In genomic region chr5:14235872-14236271, GRCh38 we compare ENCODE assay signal across 27 cellular contexts.
DNase-seq lines count a peak whose midpoint lies in the region; ATAC-seq and TF ChIP-seq lines count a peak whose summit lies in the region.
"Had no signal": no experiment of that assay in that cellular context is flagged by ENCODE, and none has a peak within 500 bp of the region (broad histone marks: within the 10 kb centered on the region; RNA-seq: fewer than 3 reads in every experiment).

No MANE protein-coding gene starts in this region.

- in situ Hi-C loops in GM23248 (cut with MboI): no loop called here

- H3K27ac Mint-ChIP-seq in mesothelial cell of epicardium: no peak overlapping the region
- H3K27ac Mint-ChIP-seq: activated CD8-positive, alpha-beta T cell treated with anti-CD3 and anti-CD28 coated beads for 36 hours; activated naive CD8-positive, alpha-beta T cell treated with anti-CD3 and anti-CD28 coated beads, Interleukin-2, amount 10 ng/mL, durations not matched to agents 7 days and 5 days; nephron had no signal

- H3K4me3 ChIP-seq in GM23248 (no peak overlapping the region), RWPE2 (ENCODE audit: severe bottlenecking) (no peak overlapping the region), thyroid gland (replicated peaks in 1 of 3) (no peak overlapping the region)
- H3K4me3 ChIP-seq: A549, MG63, ovary, Peyer's patch, vagina had no signal

- H3K4me1 ChIP-seq in GM23248 (ENCODE audit: insufficient read depth) (peaks cover 92% of the 10 kb centered on the region), RWPE2 (ENCODE audit: insufficient read depth, poor library complexity, severe bottlenecking) (peaks cover 62% of the 10 kb centered on the region), thyroid gland (peaks cover 0 to 13% of the 10 kb centered on the region in 2 donors)

- H3K4me2 ChIP-seq in GM23248 (ENCODE audit: unreplicated experiment): no peak overlapping the region
- H3K4me2 ChIP-seq: A549 had no signal

- WGBS in GM23248 (ENCODE audit: low coverage in 1 of 2, low lambda C conversion rate in 2 of 2, missing lambda C conversion rate in 2 of 2), 2 experiments: 74 to 75% methylated on average over 4 of the region's 4 CpGs
- 79 to 90% methylated on average over 4 of the region's 4 CpGs for WGBS in thyroid gland, 2 donors

- H2AFZ ChIP-seq in GM23248: no peak overlapping the region

- no peak for TF ChIP-seq POLR2A in thyroid gland (IDR thresholded peaks at IDR 0.05)

- H3K79me2 ChIP-seq in GM23248 (ENCODE audit: insufficient read depth): peaks cover 100% of the 10 kb centered on the region

- no peak overlapping the region for H3K4me3 Mint-ChIP-seq in mesothelial cell of epicardium
- H3K4me3 Mint-ChIP-seq: activated CD8-positive, alpha-beta T cell treated with anti-CD3 and anti-CD28 coated beads for 36 hours; activated naive CD8-positive, alpha-beta T cell treated with anti-CD3 and anti-CD28 coated beads, Interleukin-2, amount 10 ng/mL, durations not matched to agents 7 days and 5 days; central memory CD8-positive, alpha-beta T cell; IgD-negative memory B cell; nephron had no signal

- no peaks in the 10 kb centered on the region for H3K9me3 ChIP-seq in GM23248 (ENCODE audit: low read depth)
- no peaks in the 10 kb centered on the region for H3K9me3 ChIP-seq in RWPE2 (ENCODE audit: severe bottlenecking)
- H3K9me3 ChIP-seq in thyroid gland: no peaks in the 10 kb centered on the region
- H3K9me3 ChIP-seq: A549, BE2C, MG63, ovary, Peyer's patch, vagina had no signal

- intact Hi-C loops in thyroid gland (cut with DNase I): no loop called here

- H3K9me2 ChIP-seq in GM23248 (ENCODE audit: insufficient read depth): no peaks in the 10 kb centered on the region

- no peak overlapping the region for H3K9ac ChIP-seq in GM23248

- H3K4me1 Mint-ChIP-seq in mesothelial cell of epicardium: peaks cover 27% of the 10 kb centered on the region
- H3K4me1 Mint-ChIP-seq: activated naive CD8-positive, alpha-beta T cell treated with anti-CD3 and anti-CD28 coated beads, Interleukin-2, amount 10 ng/mL, durations not matched to agents 7 days and 5 days; central memory CD8-positive, alpha-beta T cell had no signal

- H3K27me3 Mint-ChIP-seq in mesothelial cell of epicardium (ENCODE audit: low read depth): no peaks in the 10 kb centered on the region
- H3K27me3 Mint-ChIP-seq: central memory CD8-positive, alpha-beta T cell; IgD-negative memory B cell had no signal

- H3K27me3 ChIP-seq in GM23248 (replicated peaks; ENCODE audit: insufficient read depth) (no peaks in the 10 kb centered on the region), RWPE2 (ENCODE audit: insufficient read depth, poor library complexity, severe bottlenecking) (no peaks in the 10 kb centered on the region), thyroid gland (no peaks in the 10 kb centered on the region)
- H3K27me3 ChIP-seq: BE2C, MG63, ovary, Peyer's patch, vagina had no signal

- no peaks in the 10 kb centered on the region for H3K36me3 Mint-ChIP-seq in mesothelial cell of epicardium
- H3K36me3 Mint-ChIP-seq: activated naive CD8-positive, alpha-beta T cell treated with anti-CD3 and anti-CD28 coated beads, Interleukin-2, amount 10 ng/mL, durations not matched to agents 7 days and 5 days had no signal

- H3K27ac ChIP-seq in GM23248 (peak overlapping the region; percentile 11), RWPE2 (ENCODE audit: poor library complexity, severe bottlenecking) (peak overlapping the region; percentile 78), thyroid gland (no peak overlapping the region)
- H3K27ac ChIP-seq: ovary, Peyer's patch, vagina had no signal

- H3K36me3 ChIP-seq in GM23248 (ENCODE audit: low read depth) (no peaks in the 10 kb centered on the region), RWPE2 (ENCODE audit: low read depth) (peaks cover 8% of the 10 kb centered on the region), thyroid gland (no peaks in the 10 kb centered on the region)
- H3K36me3 ChIP-seq: BE2C, ovary, Peyer's patch, vagina had no signal

- peaks cover 85% of the 10 kb centered on the region for H3F3A ChIP-seq in GM23248 (ENCODE audit: insufficient read depth)

- no peak for TF ChIP-seq CTCF in RWPE2 (IDR thresholded peaks at IDR 0.05; ENCODE audit: poor library complexity, severe bottlenecking)
- no peak for TF ChIP-seq CTCF in thyroid gland (IDR thresholded peaks at IDR 0.05)
- TF ChIP-seq CTCF in mesothelial cell of epicardium (IDR thresholded peaks at IDR 0.05; ENCODE audit: unreplicated experiment): no peak

- peaks cover 42% of the 10 kb centered on the region for H4K20me1 ChIP-seq in GM23248 (ENCODE audit: insufficient read depth)

- ATAC-seq in GM18511 (IDR thresholded peaks at IDR 0.05; ENCODE audit: unreplicated experiment) (peak; percentile 65), HG03135 (IDR thresholded peaks at IDR 0.05; ENCODE audit: unreplicated experiment) (peak; percentile 55), RWPE2 (ENCODE audit: low read depth) (no peak)
- ATAC-seq: activated CD4-positive, CD25-positive, alpha-beta regulatory T cell treated with anti-CD3 and anti-CD28 coated beads, Interleukin-2, amount 50 U/mL, for 24 hours; activated CD8-positive, alpha-beta T cell treated with anti-CD3 and anti-CD28 coated beads for 36 hours; right cardiac atrium had no signal

- H3K9me3 Mint-ChIP-seq in mesothelial cell of epicardium: no peaks in the 10 kb centered on the region
- H3K9me3 Mint-ChIP-seq: activated CD8-positive, alpha-beta T cell treated with anti-CD3 and anti-CD28 coated beads for 36 hours; activated naive CD8-positive, alpha-beta T cell treated with anti-CD3 and anti-CD28 coated beads, Interleukin-2, amount 10 ng/mL, durations not matched to agents 7 days and 5 days; central memory CD8-positive, alpha-beta T cell; IgD-negative memory B cell; nephron had no signal

- DNase-seq in GM23248 (peak; percentile 41), RWPE2 (ENCODE audit: low spot score) (no peak), NCI-H226 (no peak), NCI-H2227 treated with DMSO at 0.1 percent for 48 hours (lab: John Stamatoyannopoulos, UW) (no peak), thyroid gland (no peak), mesothelial cell of epicardium (ENCODE audit: low spot score in 2 of 2, unreplicated experiment in 2 of 2) (no peak)
- DNase-seq: activated CD8-positive, alpha-beta T cell treated with anti-CD3 and anti-CD28 coated beads for 36 hours; activated naive CD8-positive, alpha-beta T cell treated with anti-CD3 and anti-CD28 coated beads, Interleukin-2, amount 10 ng/mL, durations not matched to agents 7 days and 5 days; BE2C; DMS153; islet precursor cell; MG63; NCI-H1417; NCI-H510A; ovary; Peyer's patch; right cardiac atrium; stimulated activated CD4-positive, alpha-beta T cell treated with anti-CD3 and anti-CD28 coated beads, Interleukin-4, amount 100 ng/mL, for 4 hours; stimulated activated naive CD4-positive, alpha-beta T cell had no signal

Comparison
In these comparisons a context has a peak if more than half of its experiments do, and no peak if none do; other contexts are left out.
1. H3K27ac ChIP-seq: peak in GM23248 (single experiment) and RWPE2 (single experiment); none in thyroid gland (0 of 3).